In genomic region chr12:107131832-107132616, GRCh38 we compare ENCODE assay signal across 8 cellular contexts. TPM values are rescaled to one million over a fixed set of nuclear protein-coding genes. Genes with fewer than 3 reads are reported as not detected.
DNase-seq lines count a peak whose midpoint lies in the region; ATAC-seq, FAIRE-seq and TF ChIP-seq lines count a peak whose summit lies in the region.

No MANE protein-coding gene starts in this region.

- no peaks in the 10 kb centered on the region for H3K36me3 Mint-ChIP-seq in naive thymus-derived CD8-positive, alpha-beta T cell

- POLR2A ChIA-PET in naive thymus-derived CD8-positive, alpha-beta T cell (lab: Charles Lee) = interaction anchor here (0.5 to 1.2 kb wide), 3 partner anchors 47 to 476 kb away, joined by 3 to 4 read pairs (median 4); no protein-coding TSS in a partner anchor

- H3K4me3 Mint-ChIP-seq in naive thymus-derived CD8-positive, alpha-beta T cell = no peak overlapping the region

- H3K4me1 Mint-ChIP-seq in naive thymus-derived CD8-positive, alpha-beta T cell = peaks cover 0 to 7% (median 0%) of the 10 kb centered on the region in 4 donors

- no peaks in the 10 kb centered on the region for H3K9me3 Mint-ChIP-seq in naive thymus-derived CD8-positive, alpha-beta T cell

- ATAC-seq in naive thymus-derived CD8-positive, alpha-beta T cell = no peak
- no peak for ATAC-seq in HG02642 (IDR thresholded peaks at IDR 0.05; ENCODE audit: poor library complexity, unreplicated experiment)
- ATAC-seq in GM18517 (IDR thresholded peaks at IDR 0.05; ENCODE audit: unreplicated experiment) = no peak

- peak; percentile 81 for FAIRE-seq in TTC549 (lab: Jason Lieb, UNC)

- H3K27me3 Mint-ChIP-seq in naive thymus-derived CD8-positive, alpha-beta T cell = peaks cover 0 to 1% (median 0%) of the 10 kb centered on the region in 5 donors

- TF ChIP-seq CTCF in GM12872 (IDR thresholded peaks at IDR 0.05; ENCODE audit: insufficient read depth, low read depth, low read length) = peak; percentile 74

- DNase-seq in AG08395 (ENCODE audit: low spot score) = peak; percentile 84
- DNase-seq in NCI-H2029 treated with DMSO at 0.1 percent for 48 hours (lab: John Stamatoyannopoulos, UW) = peak; percentile 87
- peak; percentile 46 for DNase-seq in fibroblast of gingiva (ENCODE audit: low read depth)
- peak in 6 of 10 donors; percentile 14 to 63 (median 34) for DNase-seq in naive thymus-derived CD8-positive, alpha-beta T cell

- peak overlapping the region in 1 of 10 donors; percentile 49 for H3K27ac Mint-ChIP-seq in naive thymus-derived CD8-positive, alpha-beta T cell

RNA-seq across cellular contexts. Expression of gene CRY1, which starts 38.7 kb away (rescaled TPM):
- total RNA-seq in naive thymus-derived CD8-positive, alpha-beta T cell = 10 to 100 TPM; 36.8 to 37.9 TPM
- 10 to 100 TPM; 26.1 to 30.7 (median 26.5) TPM for polyA plus RNA-seq in naive thymus-derived CD8-positive, alpha-beta T cell

Comparison
In these comparisons a context has a peak if more than half of its experiments do, and no peak if none do; other contexts are left out.
1. DNase-seq: peak in every context shown above with its lines; median percentile 87 in NCI-H2029 treated with DMSO at 0.1 percent for 48 hours; 84 in AG08395; 46 in fibroblast of gingiva; 34 in naive thymus-derived CD8-positive, alpha-beta T cell.